ENCODE assay signal across 14 cellular contexts in genomic region chr10:116767235-116767634, GRCh38. TPM values are rescaled to one million over a fixed set of nuclear protein-coding genes. Genes with fewer than 3 reads are reported as not detected.
DNase-seq lines count a peak whose midpoint lies in the region; ATAC-seq and TF ChIP-seq lines count a peak whose summit lies in the region.
"Had no signal": no experiment of that assay in that cellular context is flagged by ENCODE, and none has a peak within 500 bp of the region (broad histone marks: within the 10 kb centered on the region; RNA-seq: fewer than 3 reads in every experiment).

No MANE protein-coding gene starts in this region.

- 41 to 54% (median 48%) methylated on average over 4 of the region's 4 CpGs for WGBS in heart left ventricle, 4 donors

- no peak for TF ChIP-seq CTCF in AG10803 (conservative IDR thresholded peaks at IDR 0.05; ENCODE audit: low read length)
- TF ChIP-seq CTCF in heart left ventricle (IDR thresholded peaks at IDR 0.05): no peak
- TF ChIP-seq CTCF in mesothelial cell of epicardium (IDR thresholded peaks at IDR 0.05; ENCODE audit: unreplicated experiment): no peak

- H3K9me3 ChIP-seq in heart left ventricle: peaks cover 0 to 9% (median 0%) of the 10 kb centered on the region in 12 donors

- H3K4me3 Mint-ChIP-seq in mesothelial cell of epicardium: no peak overlapping the region
- H3K4me3 Mint-ChIP-seq: activated naive CD8-positive, alpha-beta T cell treated with anti-CD3 and anti-CD28 coated beads, Interleukin-2, amount 50 U/mL, for 24 hours had no signal

- ATAC-seq in heart left ventricle: peak in 3 of 4 donors; percentile 24 to 48 (median 27)
- ATAC-seq in HG03175 (IDR thresholded peaks at IDR 0.05; ENCODE audit: unreplicated experiment): no peak
- ATAC-seq: activated naive CD8-positive, alpha-beta T cell treated with anti-CD3 and anti-CD28 coated beads, Interleukin-2, amount 50 U/mL, for 24 hours had no signal

- peaks cover 22% of the 10 kb centered on the region for H3K27me3 Mint-ChIP-seq in mesothelial cell of epicardium (ENCODE audit: low read depth)

- H3K4me1 Mint-ChIP-seq in mesothelial cell of epicardium: peaks cover 3% of the 10 kb centered on the region
- H3K4me1 Mint-ChIP-seq: activated naive CD8-positive, alpha-beta T cell treated with anti-CD3 and anti-CD28 coated beads, Interleukin-2, amount 50 U/mL, for 24 hours had no signal

- H3K27ac Mint-ChIP-seq in mesothelial cell of epicardium: no peak overlapping the region
- H3K27ac Mint-ChIP-seq: activated naive CD8-positive, alpha-beta T cell treated with anti-CD3 and anti-CD28 coated beads, Interleukin-2, amount 50 U/mL, for 24 hours had no signal

- peaks cover 0 to 44% (median 10%) of the 10 kb centered on the region in 12 donors for H3K4me1 ChIP-seq in heart left ventricle

- no peak overlapping the region for H3K27ac ChIP-seq in heart left ventricle

- no peak for TF ChIP-seq POLR2A in heart left ventricle (IDR thresholded peaks at IDR 0.05)

- DNase-seq in AG10803 (ENCODE audit: low read depth) (peak; percentile 80), RPMI7951 (ENCODE audit: low read depth) (peak; percentile 43), heart left ventricle (peak in 2 of 5 donors; percentile 50 to 64), myocyte (ENCODE audit: low read depth) (peak; percentile 50), RPMI8226 (no peak), mesothelial cell of epicardium (ENCODE audit: low spot score in 2 of 2, unreplicated experiment in 2 of 2) (no peak), middle frontal gyrus (ENCODE audit: extremely low spot score, low spot score) (no peak)
- DNase-seq: activated naive CD8-positive, alpha-beta T cell treated with anti-CD3 and anti-CD28 coated beads, Interleukin-2, amount 50 U/mL, for 24 hours; activated T-cell treated with anti-CD3 and anti-CD28 coated beads, Interleukin-2, amount 50 U/mL, for 1 hour; DMS79 treated with DMSO at 0.1 percent for 48 hours; GOT3; NCI-H2171; occipital lobe had no signal

- H3K4me3 ChIP-seq in AG10803 (ENCODE audit: low read length) (no peak overlapping the region), heart left ventricle (no peak overlapping the region)

- peaks cover 0 to 6% (median 0%) of the 10 kb centered on the region in 9 donors for H3K27me3 ChIP-seq in heart left ventricle

- no peaks in the 10 kb centered on the region for H3K36me3 Mint-ChIP-seq in mesothelial cell of epicardium

- H3K9me3 Mint-ChIP-seq in mesothelial cell of epicardium: peaks cover 10% of the 10 kb centered on the region
- H3K9me3 Mint-ChIP-seq: activated naive CD8-positive, alpha-beta T cell treated with anti-CD3 and anti-CD28 coated beads, Interleukin-2, amount 50 U/mL, for 24 hours had no signal

- intact Hi-C loops in heart left ventricle (cut with DNase I): no loop called here

- no peaks in the 10 kb centered on the region for H3K36me3 ChIP-seq in heart left ventricle

RNA-seq across cellular contexts. Expression of gene HSPA12A, which starts 24.9 kb away (rescaled TPM):
- 3.0 and 3.1 TPM in 2 replicates for total RNA-seq in RPMI7951 (2014; rRNA removed; shearing (Covaris generic))
- 10 to 100 TPM; 11.0 to 17.0 (median 13.8) TPM for total RNA-seq in heart left ventricle
- 1 to 10 TPM; 4.7 to 9.0 TPM for polyA plus RNA-seq in heart left ventricle
- 5.4 and 7.8 TPM in 2 replicates for total RNA-seq in myocyte
- polyA plus RNA-seq in myocyte (2012): 18.6 TPM
- 10.7 to 13.7 TPM (median 11.8 TPM) in 3 replicates for total RNA-seq in mesothelial cell of epicardium

Comparison
In these comparisons a context has a peak if more than half of its experiments do, and no peak if none do; other contexts are left out.
1. DNase-seq: peak in AG10803 (single experiment), RPMI7951 (single experiment) and myocyte (single experiment); none in RPMI8226 (single experiment), mesothelial cell of epicardium (0 of 2) and middle frontal gyrus (single experiment).